Comparison of ENCODE assay signal across 1 cellular context in the genomic region with DNA sequence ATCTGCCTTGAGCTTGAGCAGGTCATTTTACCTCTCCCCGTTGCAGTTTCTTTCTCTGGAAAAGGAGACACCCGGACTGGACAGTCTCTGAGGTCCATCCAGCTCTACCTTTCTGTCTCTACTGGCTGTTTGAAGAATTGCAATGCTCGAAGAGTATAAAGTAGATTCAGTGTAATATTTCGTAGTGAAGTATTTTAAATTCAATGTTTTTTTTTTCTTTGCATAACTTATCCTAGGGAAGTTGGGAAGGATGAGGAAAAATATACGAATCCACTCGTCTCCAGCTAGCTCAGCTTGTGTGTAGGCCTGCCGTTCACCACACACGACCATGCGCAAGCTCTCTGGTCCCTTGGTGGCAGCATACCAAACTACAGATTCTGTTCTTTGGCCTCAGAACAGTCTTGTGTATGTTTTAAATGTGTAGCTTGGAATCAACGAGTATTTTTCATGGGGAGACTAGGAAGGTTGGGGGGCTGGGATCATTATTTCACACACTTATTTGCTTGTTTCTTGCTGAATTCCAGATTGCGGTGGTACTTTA.
TF ChIP-seq lines count a peak whose summit lies in the region.

No MANE protein-coding gene starts in this region.

TF ChIP-seq in IMR-90, 13 proteins besides CTCF, POLR2A, EP300 and RAD21 (continued from another document):
- TF ChIP-seq, protein P1, sequence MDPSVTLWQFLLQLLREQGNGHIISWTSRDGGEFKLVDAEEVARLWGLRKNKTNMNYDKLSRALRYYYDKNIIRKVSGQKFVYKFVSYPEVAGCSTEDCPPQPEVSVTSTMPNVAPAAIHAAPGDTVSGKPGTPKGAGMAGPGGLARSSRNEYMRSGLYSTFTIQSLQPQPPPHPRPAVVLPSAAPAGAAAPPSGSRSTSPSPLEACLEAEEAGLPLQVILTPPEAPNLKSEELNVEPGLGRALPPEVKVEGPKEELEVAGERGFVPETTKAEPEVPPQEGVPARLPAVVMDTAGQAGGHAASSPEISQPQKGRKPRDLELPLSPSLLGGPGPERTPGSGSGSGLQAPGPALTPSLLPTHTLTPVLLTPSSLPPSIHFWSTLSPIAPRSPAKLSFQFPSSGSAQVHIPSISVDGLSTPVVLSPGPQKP (IDR thresholded peaks at IDR 0.05; ENCODE audit: borderline replicate concordance, low read depth, low read length): no peak
